ENCODE assay signal across 22 cellular contexts in genomic region chr9:37395229-37395628, GRCh38. TPM values are rescaled to one million over a fixed set of nuclear protein-coding genes. Genes with fewer than 3 reads are reported as not detected.
DNase-seq lines count a peak whose midpoint lies in the region; ATAC-seq and TF ChIP-seq lines count a peak whose summit lies in the region.
"Had no signal": no experiment of that assay in that cellular context is flagged by ENCODE, and none has a peak within 500 bp of the region (broad histone marks: within the 10 kb centered on the region; RNA-seq: fewer than 3 reads in every experiment).

No MANE protein-coding gene starts in this region.

- no peaks in the 10 kb centered on the region for H3K27me3 ChIP-seq in DOHH2 (ENCODE audit: control insufficient read depth, low read length)
- H3K27me3 ChIP-seq in Panc1 (ENCODE audit: control insufficient read depth, insufficient read depth, low read length), result no peaks in the 10 kb centered on the region; the same call in 1 of the 2 replicates
- H3K27me3 ChIP-seq in naive thymus-derived CD4-positive, alpha-beta T cell (ENCODE audit: control insufficient read depth in 2 of 2, insufficient read depth in 2 of 2, low read length in 2 of 2), result no peaks in the 10 kb centered on the region

- peak overlapping the region; percentile 93 for H3K27ac ChIP-seq in DOHH2 (ENCODE audit: low read depth, low read length)
- no peak overlapping the region for H3K27ac ChIP-seq in Panc1 (ENCODE audit: low read length)
- no peak overlapping the region for H3K27ac ChIP-seq in naive thymus-derived CD4-positive, alpha-beta T cell (ENCODE audit: low read depth, low read length)
- H3K27ac ChIP-seq: RWPE1 had no signal

- no peak for DNase-seq in Panc1 (ENCODE audit: low read depth, low spot score)
- DNase-seq in glutamatergic neuron, result peak; percentile 51
- DNase-seq in retina, result peak; percentile 21
- DNase-seq in stimulated activated CD4-positive, alpha-beta T cell treated with anti-CD3 and anti-CD28 coated beads, Interleukin-4, amount 100 ng/mL, for 24 hours, result no peak
- no peak for DNase-seq in stimulated activated naive CD4-positive, alpha-beta T cell treated with Interleukin-2 at 50 U/mL for 16 hours (lab: John Stamatoyannopoulos, UW)
- DNase-seq in naive thymus-derived CD4-positive, alpha-beta T cell, result no peak
- DNase-seq: 8988T, ACHN, Calu3, DMS79 treated with DMSO at 0.1 percent for 48 hours, Kasumi-1, NCI-H1092 treated with DMSO at 0.1 percent for 48 hours, NCI-H1436, NCI-H187, NCI-H446, NCI-H524 treated with DMSO at 0.1 percent for 48 hours, NCI-H774, SHP77 had no signal

- H3K27ac Mint-ChIP-seq in glutamatergic neuron (ENCODE audit: unreplicated experiment), result peak overlapping the region; percentile 95
- H3K27ac Mint-ChIP-seq in naive thymus-derived CD4-positive, alpha-beta T cell, result no peak overlapping the region

- H3K9me2 ChIP-seq in DOHH2 (replicated peaks; ENCODE audit: control insufficient read depth, low read length), result no peaks in the 10 kb centered on the region

- peak overlapping the region; percentile 66 for H3K4me3 Mint-ChIP-seq in glutamatergic neuron (ENCODE audit: unreplicated experiment)
- no peak overlapping the region for H3K4me3 Mint-ChIP-seq in naive thymus-derived CD4-positive, alpha-beta T cell

- peaks cover 71% of the 10 kb centered on the region for H3F3A ChIP-seq in DOHH2 (ENCODE audit: control insufficient read depth, insufficient read depth)

- peaks cover 14% of the 10 kb centered on the region for H3K9me3 Mint-ChIP-seq in glutamatergic neuron (ENCODE audit: unreplicated experiment)
- H3K9me3 Mint-ChIP-seq in naive thymus-derived CD4-positive, alpha-beta T cell, result no peaks in the 10 kb centered on the region

- POLR2A ChIA-PET in Panc1 (lab: Charles Lee), result no interaction called here
- POLR2A ChIA-PET in naive thymus-derived CD4-positive, alpha-beta T cell (lab: Charles Lee), result no interaction called here

- peak overlapping the region; percentile 68 for H3K4me3 ChIP-seq in DOHH2 (ENCODE audit: low read length)
- no peak overlapping the region for H3K4me3 ChIP-seq in Panc1 (ENCODE audit: low read depth in 2 of 2, low read length in 2 of 2)
- H3K4me3 ChIP-seq in naive thymus-derived CD4-positive, alpha-beta T cell (ENCODE audit: low read length), result no peak overlapping the region

- BruUV-seq in Panc1 (replicated peaks; lab: Mats Ljungman, UMichigan), result no TSS peak

- H3K36me3 ChIP-seq in DOHH2 (ENCODE audit: control insufficient read depth, low read length), result peaks cover 32% of the 10 kb centered on the region
- no peaks in the 10 kb centered on the region for H3K36me3 ChIP-seq in Panc1 (ENCODE audit: control insufficient read depth, insufficient read depth, low read length)
- no peaks in the 10 kb centered on the region for H3K36me3 ChIP-seq in naive thymus-derived CD4-positive, alpha-beta T cell (ENCODE audit: control insufficient read depth in 2 of 3, insufficient read depth in 3 of 3, low read length in 3 of 3)

- H3K79me2 ChIP-seq in DOHH2 (ENCODE audit: control insufficient read depth, low read length), result peaks cover 16% of the 10 kb centered on the region

- in situ Hi-C loops in Panc1 (cut with HindIII; ENCODE audit: low pct_unique_long_range_greater_than_20kb, low sequenced_read_pairs), result no loop called here

- TF ChIP-seq CTCF in DOHH2 (IDR thresholded peaks at IDR 0.05; ENCODE audit: low read depth, low read length, poor library complexity, severe bottlenecking) (no peak), Panc1 (IDR thresholded peaks at IDR 0.05) (no peak), glutamatergic neuron (IDR thresholded peaks at IDR 0.05; ENCODE audit: partially characterized antibody, unreplicated experiment) (no peak)

- H3K4me1 ChIP-seq in DOHH2 (ENCODE audit: control insufficient read depth, low read length) (peaks cover 99% of the 10 kb centered on the region), Panc1 (ENCODE audit: control insufficient read depth, insufficient read depth, low read length) (peaks cover 3% of the 10 kb centered on the region; the same call in 1 of the 2 replicates)
- H3K4me1 ChIP-seq in naive thymus-derived CD4-positive, alpha-beta T cell (ENCODE audit: control insufficient read depth in 2 of 2, insufficient read depth in 2 of 2, low read length in 2 of 2), result no peaks in the 10 kb centered on the region

- H3K36me3 Mint-ChIP-seq in glutamatergic neuron (ENCODE audit: unreplicated experiment), result no peaks in the 10 kb centered on the region
- H3K36me3 Mint-ChIP-seq in naive thymus-derived CD4-positive, alpha-beta T cell, result no peaks in the 10 kb centered on the region

- no peaks in the 10 kb centered on the region for H4K20me1 ChIP-seq in DOHH2 (ENCODE audit: control insufficient read depth, insufficient read depth, low read depth, low read length)

- intact Hi-C loops in Panc1 (cut with micrococcal nuclease; ENCODE audit: unreplicated experiment), result loop anchor here (10.0 kb wide), 1 partner anchor 520 kb away; no protein-coding TSS in a partner anchor
- intact Hi-C loops in naive thymus-derived CD4-positive, alpha-beta T cell (cut with micrococcal nuclease), result no loop called here

- H3K27me3 Mint-ChIP-seq in glutamatergic neuron (ENCODE audit: unreplicated experiment), result peaks cover 7% of the 10 kb centered on the region
- peaks cover 0 to 3% (median 0%) of the 10 kb centered on the region in 5 donors for H3K27me3 Mint-ChIP-seq in naive thymus-derived CD4-positive, alpha-beta T cell

- H3K4me1 Mint-ChIP-seq in glutamatergic neuron (ENCODE audit: low read depth, unreplicated experiment), result peaks cover 20% of the 10 kb centered on the region
- H3K4me1 Mint-ChIP-seq in naive thymus-derived CD4-positive, alpha-beta T cell, result no peaks in the 10 kb centered on the region

- H3K9me3 ChIP-seq in DOHH2 (ENCODE audit: control insufficient read depth, insufficient read depth, low read length) (no peaks in the 10 kb centered on the region), Panc1 (ENCODE audit: control insufficient read depth, insufficient read depth, low read depth, low read length) (no peaks in the 10 kb centered on the region)
- H3K9me3 ChIP-seq in naive thymus-derived CD4-positive, alpha-beta T cell (ENCODE audit: control insufficient read depth in 2 of 3, low read length in 3 of 3), result no peaks in the 10 kb centered on the region

- peak; percentile 37 for ATAC-seq in Panc1
- ATAC-seq in HG03095 (IDR thresholded peaks at IDR 0.05; ENCODE audit: unreplicated experiment), result no peak
- ATAC-seq in naive thymus-derived CD4-positive, alpha-beta T cell, result no peak
- ATAC-seq: HepG2 had no signal

- CTCF ChIA-PET in Panc1 (lab: Charles Lee), result interaction anchor here (0.6 to 0.7 kb wide), 2 partner anchors 29 to 522 kb away, joined by 3 to 5 read pairs; no protein-coding TSS in a partner anchor
- CTCF ChIA-PET in naive thymus-derived CD4-positive, alpha-beta T cell (lab: Charles Lee), result no interaction called here

- H3K4me2 ChIP-seq in DOHH2 (ENCODE audit: low read length), result peak overlapping the region; percentile 85

RNA-seq across cellular contexts. Expression of gene GRHPR, which starts 27.3 kb away (rescaled TPM):
- total RNA-seq in Panc1 (2021; ENCODE audit: unreplicated experiment) (238 TPM), glutamatergic neuron (ENCODE audit: unreplicated experiment) (78.1 TPM)
- polyA plus RNA-seq in Panc1 (2012; ENCODE audit: insufficient read length), result 439 TPM
- total RNA-seq in naive thymus-derived CD4-positive, alpha-beta T cell, result 10 to 100 TPM; 33.2 to 58.6 (median 53.1) TPM
- polyA plus RNA-seq in naive thymus-derived CD4-positive, alpha-beta T cell, result 10 to 100 TPM; 78.1 to 94.7 TPM

Comparison
In these comparisons a context has a peak if more than half of its experiments do, and no peak if none do; other contexts are left out.
1. DNase-seq: peak in glutamatergic neuron (single experiment) and retina (single experiment); none in Panc1 (single experiment), stimulated activated CD4-positive, alpha-beta T cell treated with anti-CD3 and anti-CD28 coated beads, Interleukin-4, amount 100 ng/mL, for 24 hours (single experiment), stimulated activated naive CD4-positive, alpha-beta T cell treated with Interleukin-2 at 50 U/mL for 16 hours (single experiment) and naive thymus-derived CD4-positive, alpha-beta T cell (0 of 9).